Comparison of ENCODE assay signal across 1 cellular context in the genomic region with DNA sequence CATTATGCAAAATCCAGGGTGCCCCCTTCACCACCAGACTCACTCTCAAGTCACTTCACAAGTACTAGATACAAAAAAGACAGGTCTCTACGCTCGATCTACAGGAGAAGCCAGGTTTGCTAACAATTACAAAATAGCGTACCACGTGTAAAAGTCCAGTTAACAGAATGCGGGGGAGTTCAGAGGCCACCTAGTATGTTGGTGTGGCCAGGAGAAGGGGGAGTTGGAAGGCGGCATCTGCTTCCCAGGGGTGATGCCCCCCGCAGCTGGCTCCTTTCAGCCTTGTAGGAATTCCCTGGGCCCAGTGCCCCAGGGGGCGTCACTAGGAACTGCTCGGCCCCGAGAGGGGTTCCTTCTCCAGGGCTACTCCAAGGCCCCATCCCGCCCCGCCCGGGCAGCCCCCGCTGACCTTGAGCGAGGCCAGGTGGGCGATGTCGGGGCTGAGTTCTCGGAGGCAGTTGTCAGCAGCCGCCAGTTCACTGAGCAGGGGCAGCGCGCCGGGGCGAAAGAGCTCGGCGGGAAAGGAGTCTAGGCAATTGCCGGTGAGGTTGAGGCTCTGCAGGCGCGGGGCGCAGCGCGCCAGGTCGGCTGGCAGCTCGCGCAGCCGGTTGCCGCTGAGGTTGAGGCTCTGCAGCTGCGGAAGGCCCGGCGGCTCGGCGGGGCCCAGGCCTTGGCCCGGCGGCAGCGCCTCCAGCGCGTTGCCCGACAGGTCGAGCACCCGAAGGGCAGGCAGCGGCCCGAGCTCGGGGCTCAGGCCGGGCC.
TF ChIP-seq lines count a peak whose summit lies in the region.

No MANE protein-coding gene starts in this region.

TF ChIP-seq in HCT116, 20 proteins besides CTCF, POLR2A, EP300 and RAD21 (continued from another document):
- TF ChIP-seq, protein P1, sequence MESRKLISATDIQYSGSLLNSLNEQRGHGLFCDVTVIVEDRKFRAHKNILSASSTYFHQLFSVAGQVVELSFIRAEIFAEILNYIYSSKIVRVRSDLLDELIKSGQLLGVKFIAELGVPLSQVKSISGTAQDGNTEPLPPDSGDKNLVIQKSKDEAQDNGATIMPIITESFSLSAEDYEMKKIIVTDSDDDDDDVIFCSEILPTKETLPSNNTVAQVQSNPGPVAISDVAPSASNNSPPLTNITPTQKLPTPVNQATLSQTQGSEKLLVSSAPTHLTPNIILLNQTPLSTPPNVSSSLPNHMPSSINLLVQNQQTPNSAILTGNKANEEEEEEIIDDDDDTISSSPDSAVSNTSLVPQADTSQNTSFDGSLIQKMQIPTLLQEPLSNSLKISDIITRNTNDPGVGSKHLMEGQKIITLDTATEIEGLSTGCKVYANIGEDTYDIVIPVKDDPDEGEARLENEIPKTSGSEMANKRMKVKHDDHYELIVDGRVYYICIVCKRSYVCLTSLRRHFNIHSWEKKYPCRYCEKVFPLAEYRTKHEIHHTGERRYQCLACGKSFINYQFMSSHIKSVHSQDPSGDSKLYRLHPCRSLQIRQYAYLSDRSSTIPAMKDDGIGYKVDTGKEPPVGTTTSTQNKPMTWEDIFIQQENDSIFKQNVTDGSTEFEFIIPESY (IDR thresholded peaks at IDR 0.05; ENCODE audit: extremely low read depth, insufficient replicate concordance, low read length), result no peak
- TF ChIP-seq, protein P2, sequence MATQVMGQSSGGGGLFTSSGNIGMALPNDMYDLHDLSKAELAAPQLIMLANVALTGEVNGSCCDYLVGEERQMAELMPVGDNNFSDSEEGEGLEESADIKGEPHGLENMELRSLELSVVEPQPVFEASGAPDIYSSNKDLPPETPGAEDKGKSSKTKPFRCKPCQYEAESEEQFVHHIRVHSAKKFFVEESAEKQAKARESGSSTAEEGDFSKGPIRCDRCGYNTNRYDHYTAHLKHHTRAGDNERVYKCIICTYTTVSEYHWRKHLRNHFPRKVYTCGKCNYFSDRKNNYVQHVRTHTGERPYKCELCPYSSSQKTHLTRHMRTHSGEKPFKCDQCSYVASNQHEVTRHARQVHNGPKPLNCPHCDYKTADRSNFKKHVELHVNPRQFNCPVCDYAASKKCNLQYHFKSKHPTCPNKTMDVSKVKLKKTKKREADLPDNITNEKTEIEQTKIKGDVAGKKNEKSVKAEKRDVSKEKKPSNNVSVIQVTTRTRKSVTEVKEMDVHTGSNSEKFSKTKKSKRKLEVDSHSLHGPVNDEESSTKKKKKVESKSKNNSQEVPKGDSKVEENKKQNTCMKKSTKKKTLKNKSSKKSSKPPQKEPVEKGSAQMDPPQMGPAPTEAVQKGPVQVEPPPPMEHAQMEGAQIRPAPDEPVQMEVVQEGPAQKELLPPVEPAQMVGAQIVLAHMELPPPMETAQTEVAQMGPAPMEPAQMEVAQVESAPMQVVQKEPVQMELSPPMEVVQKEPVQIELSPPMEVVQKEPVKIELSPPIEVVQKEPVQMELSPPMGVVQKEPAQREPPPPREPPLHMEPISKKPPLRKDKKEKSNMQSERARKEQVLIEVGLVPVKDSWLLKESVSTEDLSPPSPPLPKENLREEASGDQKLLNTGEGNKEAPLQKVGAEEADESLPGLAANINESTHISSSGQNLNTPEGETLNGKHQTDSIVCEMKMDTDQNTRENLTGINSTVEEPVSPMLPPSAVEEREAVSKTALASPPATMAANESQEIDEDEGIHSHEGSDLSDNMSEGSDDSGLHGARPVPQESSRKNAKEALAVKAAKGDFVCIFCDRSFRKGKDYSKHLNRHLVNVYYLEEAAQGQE (IDR thresholded peaks at IDR 0.05; ENCODE audit: low read depth), result no peak
- TF ChIP-seq FOSL1 (IDR thresholded peaks at IDR 0.05; ENCODE audit: low read depth) (no peak), CEBPB (IDR thresholded peaks at IDR 0.05; ENCODE audit: low read depth) (no peak)
